8 cellular contexts compared by ENCODE assay signal in the genomic region with DNA sequence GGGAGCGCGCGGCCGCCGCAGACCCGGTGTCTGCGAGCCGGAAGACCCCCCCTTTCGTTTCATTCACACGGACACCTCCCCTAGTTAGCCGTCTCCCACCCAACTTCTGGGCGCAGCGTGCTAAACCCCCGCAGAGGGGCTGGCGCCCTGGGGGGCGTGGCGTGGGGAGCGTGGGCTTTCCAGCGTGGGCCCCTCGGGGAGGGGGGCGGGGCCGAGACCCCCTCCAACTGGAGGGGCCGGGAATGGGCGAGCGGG. TPM values are rescaled to one million over a fixed set of nuclear protein-coding genes. Genes with fewer than 3 reads are reported as not detected.
DNase-seq lines count a peak whose midpoint lies in the region; ATAC-seq, FAIRE-seq and TF ChIP-seq lines count a peak whose summit lies in the region.

No MANE protein-coding gene starts in this region.

- FAIRE-seq in HTR-8/SVneo (lab: Jason Lieb, UNC): no peak

- no peak for TF ChIP-seq CTCF in fibroblast of the aortic adventitia (IDR thresholded peaks at IDR 0.05; ENCODE audit: insufficient read depth, low read length)

- H3K9me3 ChIP-seq in SK-N-MC (ENCODE audit: low read depth, low read length): no peaks in the 10 kb centered on the region

- no peaks in the 10 kb centered on the region for H3K36me3 ChIP-seq in SK-N-MC (ENCODE audit: insufficient read depth, low read length)
- no peaks in the 10 kb centered on the region for H3K36me3 ChIP-seq in rectal smooth muscle tissue (ENCODE audit: control insufficient read depth, insufficient read depth, low read length)

- H3K9ac ChIP-seq in SK-N-MC (ENCODE audit: insufficient read length): no peak overlapping the region
- H3K9ac ChIP-seq in rectal smooth muscle tissue (ENCODE audit: low read length): no peak overlapping the region

- no peaks in the 10 kb centered on the region for H3K4me1 ChIP-seq in rectal smooth muscle tissue (ENCODE audit: control insufficient read depth, insufficient read depth, low read length)

- no peak for DNase-seq in SK-N-MC (ENCODE audit: low read depth, low spot score)
- DNase-seq in fibroblast of the aortic adventitia (ENCODE audit: low read depth): no peak
- DNase-seq in NCI-H146 (lab: John Stamatoyannopoulos, UW): no peak
- DNase-seq in HTR-8/SVneo (ENCODE audit: insufficient read length, low spot score): no peak

- H3K27me3 ChIP-seq in rectal smooth muscle tissue (ENCODE audit: control insufficient read depth, insufficient read depth, low read length): no peaks in the 10 kb centered on the region

- H3K4me3 ChIP-seq in GM08714 (ENCODE audit: low read length) (peak overlapping the region; percentile 78; the same call in 1 of the 2 replicates), SK-N-MC (peak overlapping the region; percentile 81), fibroblast of the aortic adventitia (ENCODE audit: low read depth, low read length) (peak overlapping the region; percentile 62), rectal smooth muscle tissue (ENCODE audit: low read length) (peak overlapping the region; percentile 65)

- H3K27ac ChIP-seq in SK-N-MC: no peak overlapping the region
- no peak overlapping the region for H3K27ac ChIP-seq in rectal smooth muscle tissue (ENCODE audit: low read depth, low read length)

- no peak for ATAC-seq in HG02798 (IDR thresholded peaks at IDR 0.05; ENCODE audit: poor library complexity, unreplicated experiment)
- ATAC-seq in HG03378 (IDR thresholded peaks at IDR 0.05; ENCODE audit: unreplicated experiment): no peak

RNA-seq across cellular contexts. Expression of a gene that starts 1.1 kb away (rescaled TPM):
- 0.09 and 0.16 TPM in 2 replicates for total RNA-seq in fibroblast of the aortic adventitia (ENCODE audit: low replicate concordance)
